ENCODE assay signal across 21 cellular contexts in genomic region chr17:49397586-49397985, GRCh38.
"Had no signal": no experiment of that assay in that cellular context is flagged by ENCODE, and none has a peak within 500 bp of the region (broad histone marks: within the 10 kb centered on the region; RNA-seq: fewer than 3 reads in every experiment).

No MANE protein-coding gene starts in this region.

- H3K9me3 Mint-ChIP-seq: activated B cell treated with CpG ODN at 0.5 μM for 24 hours; activated CD4-positive, alpha-beta memory T cell treated with anti-CD3 and anti-CD28 coated beads for 36 hours; activated naive CD4-positive, alpha-beta T cell treated with anti-CD3 and anti-CD28 coated beads, Interleukin-2, amount 10 ng/mL, durations not matched to agents 7 days and 5 days; effector memory CD8-positive, alpha-beta T cell; naive thymus-derived CD4-positive, alpha-beta T cell; neural progenitor cell; stimulated activated naive B cell treated with anti-CD40 and anti-IgM and Interleukin-4, amounts not matched to agents 10 μg/mL and 1 μg/mL and 100 μg/mL, for 72 hours had no signal

- H3K4me3 Mint-ChIP-seq: activated B cell treated with CpG ODN at 0.5 μM for 24 hours; activated CD4-positive, alpha-beta memory T cell treated with anti-CD3 and anti-CD28 coated beads for 36 hours; activated naive CD4-positive, alpha-beta T cell treated with anti-CD3 and anti-CD28 coated beads, Interleukin-2, amount 10 ng/mL, durations not matched to agents 7 days and 5 days; effector memory CD8-positive, alpha-beta T cell; naive thymus-derived CD4-positive, alpha-beta T cell; neural progenitor cell; stimulated activated naive B cell treated with anti-CD40 and anti-IgM and Interleukin-4, amounts not matched to agents 10 μg/mL and 1 μg/mL and 100 μg/mL, for 72 hours had no signal

- H3K4me2 ChIP-seq: neural progenitor cell had no signal

- H3K36me3 ChIP-seq: cardiac muscle cell, neural progenitor cell, transverse colon had no signal

- DNase-seq: activated B cell treated with CpG ODN at 0.5 μM for 24 hours; activated CD4-positive, alpha-beta memory T cell treated with anti-CD3 and anti-CD28 coated beads for 36 hours; activated CD4-positive, alpha-beta T cell treated with anti-CD3 and anti-CD28 coated beads for 48 hours; activated naive CD4-positive, alpha-beta T cell treated with anti-CD3 and anti-CD28 coated beads, Interleukin-2, amount 10 ng/mL, durations not matched to agents 7 days and 5 days; activated T-cell treated with anti-CD3 and anti-CD28 coated beads, Interleukin-2, amount 50 U/mL, for 48 hours; dorsolateral prefrontal cortex; effector memory CD8-positive, alpha-beta T cell; glutamatergic neuron; hippocampal formation; kidney glomerular epithelial cell; left lung; naive thymus-derived CD4-positive, alpha-beta T cell; retina; stimulated activated CD4-positive, alpha-beta T cell treated with anti-CD3 and anti-CD28 coated beads, Interleukin-2, amount 100 ng/mL, for 48 hours; stimulated activated CD8-positive, alpha-beta memory T cell treated with anti-CD3 and anti-CD28 coated beads, Interleukin-4, amount 100 ng/mL, for 48 hours; stimulated activated naive B cell treated with anti-CD40 and anti-IgM and Interleukin-4, amounts not matched to agents 10 μg/mL and 1 μg/mL and 100 μg/mL, for 72 hours; transverse colon had no signal

- H3K36me3 Mint-ChIP-seq: neural progenitor cell had no signal

- H3K27me3 ChIP-seq: cardiac muscle cell, dorsolateral prefrontal cortex, left lung, neural progenitor cell, transverse colon had no signal

- H3K27me3 Mint-ChIP-seq: activated B cell treated with CpG ODN at 0.5 μM for 24 hours; activated CD4-positive, alpha-beta memory T cell treated with anti-CD3 and anti-CD28 coated beads for 36 hours; effector memory CD8-positive, alpha-beta T cell; stimulated activated naive B cell treated with anti-CD40 and anti-IgM and Interleukin-4, amounts not matched to agents 10 μg/mL and 1 μg/mL and 100 μg/mL, for 72 hours had no signal

- H3K9me3 ChIP-seq: left lung, transverse colon had no signal

- H3K4me3 ChIP-seq: cardiac muscle cell, dorsolateral prefrontal cortex, left lung, lung, neural progenitor cell, transverse colon had no signal

- H3K9ac ChIP-seq: neural progenitor cell had no signal

- H3K27ac Mint-ChIP-seq: activated B cell treated with CpG ODN at 0.5 μM for 24 hours; activated CD4-positive, alpha-beta memory T cell treated with anti-CD3 and anti-CD28 coated beads for 36 hours; effector memory CD8-positive, alpha-beta T cell; neural progenitor cell; progenitor cell of endocrine pancreas; stimulated activated naive B cell treated with anti-CD40 and anti-IgM and Interleukin-4, amounts not matched to agents 10 μg/mL and 1 μg/mL and 100 μg/mL, for 72 hours had no signal

- H3K27ac ChIP-seq: cardiac muscle cell, left lung, neural progenitor cell, transverse colon had no signal
